ENCODE assay signal across 8 cellular contexts in the genomic region with DNA sequence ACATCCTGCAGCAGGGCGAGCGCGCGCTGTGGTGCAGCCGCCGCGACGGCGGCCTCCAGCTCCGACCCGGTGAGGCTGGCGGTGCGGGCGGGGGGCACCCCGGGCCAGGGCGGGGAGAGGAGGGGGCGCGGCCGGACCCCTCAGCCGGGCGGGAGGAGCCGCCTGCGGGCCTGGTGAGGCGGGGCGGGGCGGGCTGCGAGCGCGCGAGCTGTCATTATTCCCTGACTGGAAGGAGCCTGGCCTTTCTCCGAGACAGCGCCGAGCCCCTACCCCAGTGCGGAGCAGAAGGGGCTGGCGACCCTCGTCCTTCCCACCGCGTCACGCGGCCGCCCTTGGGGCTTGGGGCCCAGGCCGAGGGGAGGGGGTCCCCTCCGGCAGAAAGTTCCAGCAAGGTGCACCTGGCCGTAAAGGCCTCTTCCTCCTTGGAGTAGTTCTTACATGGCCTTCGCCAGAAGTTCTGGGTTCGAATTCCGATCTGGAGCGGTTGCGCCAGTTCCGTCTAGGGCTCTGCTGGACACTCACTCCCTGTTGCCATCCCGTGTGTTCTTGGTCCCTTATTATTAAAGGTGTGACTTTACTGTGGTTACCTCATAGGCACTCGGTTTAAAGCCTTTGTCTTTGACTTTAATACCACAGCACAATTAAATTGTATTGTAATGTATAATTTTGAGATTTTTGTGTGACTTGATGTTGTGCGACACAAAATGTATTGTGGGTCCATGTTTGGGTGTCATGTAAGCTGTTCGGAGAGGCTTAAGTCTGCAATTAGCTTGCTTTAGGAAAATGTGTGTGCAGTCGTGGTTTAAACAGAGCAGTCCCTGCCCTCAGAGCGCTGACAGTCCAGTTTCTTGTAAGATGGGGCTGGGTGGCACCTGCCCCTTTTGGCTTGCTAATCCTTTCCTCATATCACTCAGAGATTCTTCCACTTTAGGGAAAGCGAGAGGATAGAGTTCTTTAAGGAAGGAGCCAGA. TPM values are rescaled to one million over a fixed set of nuclear protein-coding genes. Genes with fewer than 3 reads are reported as not detected.
DNase-seq lines count a peak whose midpoint lies in the region; ATAC-seq and TF ChIP-seq lines count a peak whose summit lies in the region.

No MANE protein-coding gene starts in this region.

- H3K36me3 ChIP-seq in Loucy (ENCODE audit: insufficient read depth, low read length) (no peaks in the 10 kb centered on the region), ascending aorta (no peaks in the 10 kb centered on the region)

- H3K9me3 Mint-ChIP-seq in stimulated activated effector memory CD8-positive, alpha-beta T cell treated with anti-CD3 and anti-CD28 coated beads, Interleukin-12 subunit alpha, Interleukin-12 subunit beta, amount 100 ng/mL, for 72 hours, result no peaks in the 10 kb centered on the region

- H3K9me3 ChIP-seq in Loucy (ENCODE audit: insufficient read depth, low read depth, low read length) (no peaks in the 10 kb centered on the region), ascending aorta (no peaks in the 10 kb centered on the region)

- no peaks in the 10 kb centered on the region for H3K9me2 ChIP-seq in Loucy (replicated peaks; ENCODE audit: low read depth, low read length)

- no peaks in the 10 kb centered on the region for H3K27me3 ChIP-seq in Loucy (ENCODE audit: insufficient read depth, low read length, poor library complexity, severe bottlenecking)
- H3K27me3 ChIP-seq in ascending aorta, result no peaks in the 10 kb centered on the region

- DNase-seq in ascending aorta (ENCODE audit: low spot score in 2 of 2) (no peak), left colon (peak; percentile 49 to 72), HCEC 1CT (no peak)
- no peak for DNase-seq in stimulated activated effector memory CD8-positive, alpha-beta T cell treated with anti-CD3 and anti-CD28 coated beads, Interleukin-12 subunit alpha, Interleukin-12 subunit beta, amount 100 ng/mL, for 72 hours (ENCODE audit: low spot score in 2 of 2)

- H3K4me1 ChIP-seq in Loucy (ENCODE audit: insufficient read depth, low read length, poor library complexity, severe bottlenecking) (peaks cover 46% of the 10 kb centered on the region), ascending aorta (peaks cover 7 to 14% of the 10 kb centered on the region in 2 donors)

- peaks cover 4% of the 10 kb centered on the region; the same call in 1 of the 2 replicates for H3F3A ChIP-seq in Loucy (ENCODE audit: low read depth)

- peak overlapping the region; percentile 71 for H3K27ac Mint-ChIP-seq in stimulated activated effector memory CD8-positive, alpha-beta T cell treated with anti-CD3 and anti-CD28 coated beads, Interleukin-12 subunit alpha, Interleukin-12 subunit beta, amount 100 ng/mL, for 72 hours

- TF ChIP-seq CTCF in GM12875 (IDR thresholded peaks at IDR 0.05; ENCODE audit: borderline replicate concordance, insufficient read depth, low read depth, low read length), result no peak
- no peak for TF ChIP-seq CTCF in Loucy (conservative IDR thresholded peaks at IDR 0.05; ENCODE audit: low read length)
- no peak for TF ChIP-seq CTCF in ascending aorta (IDR thresholded peaks at IDR 0.05)

- intact Hi-C loops in ascending aorta (cut with DNase I) (loop anchor here (2.0 kb wide), 1 partner anchor 40 kb away; no protein-coding TSS in a partner anchor), left colon (cut with DNase I, micrococcal nuclease) (no loop called here)

- peak overlapping the region; percentile 81 for H3K4me2 ChIP-seq in Loucy (ENCODE audit: low read depth, low read length, poor library complexity, severe bottlenecking)

- peak overlapping the region; percentile 68 for H3K4me3 ChIP-seq in GM12875 (ENCODE audit: low read depth, low read length)
- peak overlapping the region; percentile 89 for H3K4me3 ChIP-seq in Loucy (ENCODE audit: low read length, poor library complexity, severe bottlenecking)
- peak overlapping the region; percentile 86 to 94 for H3K4me3 ChIP-seq in ascending aorta

- H4K20me1 ChIP-seq in Loucy (ENCODE audit: insufficient read depth, low read length, poor library complexity, severe bottlenecking), result peaks cover 12% of the 10 kb centered on the region

- peak overlapping the region; percentile 79 for H3K4me3 Mint-ChIP-seq in stimulated activated effector memory CD8-positive, alpha-beta T cell treated with anti-CD3 and anti-CD28 coated beads, Interleukin-12 subunit alpha, Interleukin-12 subunit beta, amount 100 ng/mL, for 72 hours

- H3K9ac ChIP-seq in Loucy (ENCODE audit: low read depth, low read length, poor library complexity, severe bottlenecking), result peak overlapping the region; percentile 67

- peaks cover 38% of the 10 kb centered on the region for H3K4me1 Mint-ChIP-seq in stimulated activated effector memory CD8-positive, alpha-beta T cell treated with anti-CD3 and anti-CD28 coated beads, Interleukin-12 subunit alpha, Interleukin-12 subunit beta, amount 100 ng/mL, for 72 hours

- ATAC-seq in left colon, result peak; percentile 15
- no peak for ATAC-seq in stimulated activated effector memory CD8-positive, alpha-beta T cell treated with anti-CD3 and anti-CD28 coated beads, Interleukin-12 subunit alpha, Interleukin-12 subunit beta, amount 100 ng/mL, for 72 hours
- no peak for ATAC-seq in HG02885 (IDR thresholded peaks at IDR 0.05; ENCODE audit: poor library complexity, unreplicated experiment)
- no peak for ATAC-seq in HG03571 (IDR thresholded peaks at IDR 0.05; ENCODE audit: unreplicated experiment)

- peak overlapping the region; percentile 79; the same call in 1 of the 2 replicates for H2AFZ ChIP-seq in Loucy (ENCODE audit: low read length)

- peaks cover 37% of the 10 kb centered on the region for H3K79me2 ChIP-seq in Loucy (ENCODE audit: insufficient read depth, low read length)

- peaks cover 27% of the 10 kb centered on the region for H3K36me3 Mint-ChIP-seq in stimulated activated effector memory CD8-positive, alpha-beta T cell treated with anti-CD3 and anti-CD28 coated beads, Interleukin-12 subunit alpha, Interleukin-12 subunit beta, amount 100 ng/mL, for 72 hours

- H3K27ac ChIP-seq in ascending aorta, result peak overlapping the region; percentile 74 to 92

RNA-seq across cellular contexts. Expression of gene INPP5F, which starts 0.7 kb away (rescaled TPM):
- 5.1 TPM for total RNA-seq in ascending aorta
- 10 to 100 TPM; 12.7 to 15.7 TPM for total RNA-seq in left colon

Comparison
In these comparisons a context has a peak if more than half of its experiments do, and no peak if none do; other contexts are left out.
1. DNase-seq: peak in left colon (2 of 2); none in ascending aorta (0 of 2), stimulated activated effector memory CD8-positive, alpha-beta T cell treated with anti-CD3 and anti-CD28 coated beads, Interleukin-12 subunit alpha, Interleukin-12 subunit beta, amount 100 ng/mL, for 72 hours (0 of 2) and HCEC 1CT (single experiment).
2. Peak in every context shown above with its lines, with median percentiles within 50 percentile points of each other: H3K4me3 ChIP-seq.